33 cellular contexts compared by ENCODE assay signal in genomic region chr18:55179460-55180195, GRCh38.
DNase-seq lines count a peak whose midpoint lies in the region; ATAC-seq, FAIRE-seq and TF ChIP-seq lines count a peak whose summit lies in the region.
"Had no signal": no experiment of that assay in that cellular context is flagged by ENCODE, and none has a peak within 500 bp of the region (broad histone marks: within the 10 kb centered on the region; RNA-seq: fewer than 3 reads in every experiment).

No MANE protein-coding gene starts in this region.

- H3K9me3 Mint-ChIP-seq in GM23338, result no peaks in the 10 kb centered on the region
- H3K9me3 Mint-ChIP-seq: activated B cell treated with CpG ODN at 0.5 μM for 24 hours; activated T-helper 1 cell treated with anti-CD3 and anti-CD28 coated beads, Interleukin-12 subunit alpha, Interleukin-12 subunit beta, Interleukin-2, Interleukin-4 antibody, amounts not matched to agents 30 ng/mL and 10 ng/mL and 1 ng/mL, durations not matched to agents 14 hours and 24 hours and 36 hours had no signal

- H3F3A ChIP-seq in GM23338 (replicated peaks; ENCODE audit: low read depth), result no peaks in the 10 kb centered on the region

- no peaks in the 10 kb centered on the region for H3K36me3 ChIP-seq in ACC112 (ENCODE audit: insufficient read depth, low read length)
- H3K36me3 ChIP-seq in GM23338 (ENCODE audit: insufficient read depth), result no peaks in the 10 kb centered on the region
- H3K36me3 ChIP-seq: BLaER1, lower lobe of right lung, ovary, Peyer's patch, thyroid gland had no signal

- no peak for DNase-seq in GM23338 (ENCODE audit: low spot score)
- peak; percentile 17 for DNase-seq in amniotic epithelial cell (ENCODE audit: low read depth)
- DNase-seq in fibroblast of mammary gland (ENCODE audit: low read depth), result peak; percentile 72
- no peak for DNase-seq in COLO829 (ENCODE audit: low spot score)
- DNase-seq in GM19239 (ENCODE audit: insufficient read length, low spot score), result no peak
- DNase-seq in SK-N-DZ (ENCODE audit: low spot score), result no peak
- no peak for DNase-seq in left cardiac atrium
- DNase-seq: 8988T; activated B cell treated with CpG ODN at 0.5 μM for 24 hours; activated naive CD4-positive, alpha-beta T cell treated with anti-CD3 and anti-CD28 coated beads, Interleukin-2, amount 10 ng/mL, durations not matched to agents 7 days and 5 days; amygdala; caudate nucleus; DMS53; head of caudate nucleus; lower lobe of right lung; NCI-H1694; NCI-H2171 treated with DMSO at 0.1 percent for 48 hours; NCI-H526; ovary; Peyer's patch; SHP77 treated with DMSO at 0.1 percent for 48 hours; stimulated activated CD4-positive, alpha-beta T cell treated with anti-CD3 and anti-CD28 coated beads, Interleukin-1b, Interleukin-23, amount 100 ng/mL, for 48 hours; stimulated activated CD8-positive, alpha-beta memory T cell treated with anti-CD3 and anti-CD28 coated beads, Interleukin-4, amount 100 ng/mL, for 48 hours; stimulated activated naive CD8-positive, alpha-beta T cell treated with anti-CD3 and anti-CD28 coated beads, Interleukin-15, amount 100 ng/mL, for 72 hours; T1000; thyroid gland had no signal

- no peaks in the 10 kb centered on the region for H3K9me2 ChIP-seq in GM23338 (ENCODE audit: insufficient read depth)

- H3K79me2 ChIP-seq in ACC112 (ENCODE audit: control insufficient read depth, insufficient read depth, low read length, unreplicated experiment) (no peaks in the 10 kb centered on the region), GM23338 (replicated peaks; ENCODE audit: insufficient read depth) (no peaks in the 10 kb centered on the region)

- H3K4me3 Mint-ChIP-seq in GM23338, result no peak overlapping the region
- H3K4me3 Mint-ChIP-seq: activated B cell treated with CpG ODN at 0.5 μM for 24 hours; activated naive CD4-positive, alpha-beta T cell treated with anti-CD3 and anti-CD28 coated beads, Interleukin-2, amount 10 ng/mL, durations not matched to agents 7 days and 5 days; activated T-helper 1 cell treated with anti-CD3 and anti-CD28 coated beads, Interleukin-12 subunit alpha, Interleukin-12 subunit beta, Interleukin-2, Interleukin-4 antibody, amounts not matched to agents 30 ng/mL and 10 ng/mL and 1 ng/mL, durations not matched to agents 14 hours and 24 hours and 36 hours; nephron; stimulated activated naive CD8-positive, alpha-beta T cell treated with anti-CD3 and anti-CD28 coated beads, Interleukin-15, amount 100 ng/mL, for 72 hours had no signal

- H3K4me3 ChIP-seq in ACC112 (ENCODE audit: low read depth, low read length) (no peak overlapping the region), GM23338 (no peak overlapping the region), fibroblast of mammary gland (ENCODE audit: control insufficient read depth, low read depth, low read length) (no peak overlapping the region)
- H3K4me3 ChIP-seq: BLaER1, lower lobe of right lung, ovary, Peyer's patch, smooth muscle cell, thyroid gland had no signal

- no peaks in the 10 kb centered on the region for H3K4me1 Mint-ChIP-seq in GM23338
- H3K4me1 Mint-ChIP-seq: activated B cell treated with CpG ODN at 0.5 μM for 24 hours; activated naive CD4-positive, alpha-beta T cell treated with anti-CD3 and anti-CD28 coated beads, Interleukin-2, amount 10 ng/mL, durations not matched to agents 7 days and 5 days; stimulated activated naive CD8-positive, alpha-beta T cell treated with anti-CD3 and anti-CD28 coated beads, Interleukin-15, amount 100 ng/mL, for 72 hours had no signal

- peaks cover 8% of the 10 kb centered on the region for H3K4me1 ChIP-seq in ACC112 (ENCODE audit: control insufficient read depth, insufficient read depth, low read length, unreplicated experiment)
- H3K4me1 ChIP-seq in GM23338 (ENCODE audit: insufficient read depth), result no peaks in the 10 kb centered on the region
- H3K4me1 ChIP-seq: BLaER1, lower lobe of right lung, Peyer's patch, thyroid gland had no signal

- H3K27ac Mint-ChIP-seq in GM23338, result no peak overlapping the region
- H3K27ac Mint-ChIP-seq: activated B cell treated with CpG ODN at 0.5 μM for 24 hours; activated naive CD4-positive, alpha-beta T cell treated with anti-CD3 and anti-CD28 coated beads, Interleukin-2, amount 10 ng/mL, durations not matched to agents 7 days and 5 days; activated T-helper 1 cell treated with anti-CD3 and anti-CD28 coated beads, Interleukin-12 subunit alpha, Interleukin-12 subunit beta, Interleukin-2, Interleukin-4 antibody, amounts not matched to agents 30 ng/mL and 10 ng/mL and 1 ng/mL, durations not matched to agents 14 hours and 24 hours and 36 hours; nephron; stimulated activated naive CD8-positive, alpha-beta T cell treated with anti-CD3 and anti-CD28 coated beads, Interleukin-15, amount 100 ng/mL, for 72 hours had no signal

- no peaks in the 10 kb centered on the region for H4K20me1 ChIP-seq in GM23338 (replicated peaks; ENCODE audit: insufficient read depth)
- H4K20me1 ChIP-seq: BLaER1 had no signal

- ATAC-seq in GM23338, result no peak
- no peak for ATAC-seq in left cardiac atrium
- ATAC-seq: esophagus mucosa; lower lobe of right lung; stimulated activated naive CD8-positive, alpha-beta T cell treated with anti-CD3 and anti-CD28 coated beads, Interleukin-15, amount 100 ng/mL, for 72 hours had no signal

- H3K27me3 ChIP-seq in ACC112 (ENCODE audit: insufficient read depth, low read length) (peaks cover 4% of the 10 kb centered on the region; the same call in 1 of the 2 replicates), GM23338 (ENCODE audit: insufficient read depth) (no peaks in the 10 kb centered on the region)
- H3K27me3 ChIP-seq: BLaER1, ovary, Peyer's patch, thyroid gland had no signal

- H3K27ac ChIP-seq in ACC112 (ENCODE audit: low read depth, low read length), result no peak overlapping the region
- H3K27ac ChIP-seq in GM23338 (ENCODE audit: low read depth), result no peak overlapping the region
- H3K27ac ChIP-seq: BLaER1, lower lobe of right lung, ovary, Peyer's patch, thyroid gland had no signal

- H3K4me2 ChIP-seq in GM23338, result no peak overlapping the region
- H3K4me2 ChIP-seq: BLaER1, smooth muscle cell had no signal

- intact Hi-C loops in left cardiac atrium (cut with DNase I), result no loop called here

- H2AFZ ChIP-seq in ACC112 (ENCODE audit: low read length, unreplicated experiment), result peak overlapping the region; percentile 15
- H2AFZ ChIP-seq in GM23338, result peak overlapping the region; percentile 24; the same call in 1 of the 2 replicates

- no peak for TF ChIP-seq CTCF in GM23338 (conservative IDR thresholded peaks at IDR 0.05; ENCODE audit: low read depth in 2 of 2)
- no peak for TF ChIP-seq CTCF in fibroblast of mammary gland (conservative IDR thresholded peaks at IDR 0.05; ENCODE audit: control insufficient read depth, insufficient read depth, low read depth, low read length)

- no peaks in the 10 kb centered on the region for H3K27me3 Mint-ChIP-seq in GM23338 (ENCODE audit: insufficient read depth, low read depth, poor library complexity)
- H3K27me3 Mint-ChIP-seq: activated B cell treated with CpG ODN at 0.5 μM for 24 hours; activated naive CD4-positive, alpha-beta T cell treated with anti-CD3 and anti-CD28 coated beads, Interleukin-2, amount 10 ng/mL, durations not matched to agents 7 days and 5 days; stimulated activated naive CD8-positive, alpha-beta T cell treated with anti-CD3 and anti-CD28 coated beads, Interleukin-15, amount 100 ng/mL, for 72 hours had no signal

- H3K36me3 Mint-ChIP-seq in GM23338 (ENCODE audit: low read depth), result no peaks in the 10 kb centered on the region
- H3K36me3 Mint-ChIP-seq: activated naive CD4-positive, alpha-beta T cell treated with anti-CD3 and anti-CD28 coated beads, Interleukin-2, amount 10 ng/mL, durations not matched to agents 7 days and 5 days had no signal

- FAIRE-seq in GM19239 (lab: Jason Lieb, UNC), result no peak
- FAIRE-seq: GM18507 had no signal

TF ChIP-seq in GM23338, 12 proteins besides CTCF, POLR2A, EP300 and RAD21 (continues in another document):
- TF ChIP-seq CREB1 (CRISPR knock-in tag; IDR thresholded peaks at IDR 0.05; ENCODE audit: low read depth), result no peak
- no peak for TF ChIP-seq ZNF114 (CRISPR knock-in tag; IDR thresholded peaks at IDR 0.05)
- TF ChIP-seq EZH2 (IDR thresholded peaks at IDR 0.05; ENCODE audit: low read depth, unreplicated experiment), result no peak
- TF ChIP-seq STAT1 (IDR thresholded peaks at IDR 0.05; ENCODE audit: unreplicated experiment), result no peak
- TF ChIP-seq EZH2phosphoT487 (IDR thresholded peaks at IDR 0.05; ENCODE audit: unreplicated experiment), result no peak

Comparison
In these comparisons a context has a peak if more than half of its experiments do, and no peak if none do; other contexts are left out.
1. DNase-seq: peak in amniotic epithelial cell (single experiment) and fibroblast of mammary gland (single experiment); none in GM23338 (single experiment), COLO829 (single experiment), GM19239 (single experiment), SK-N-DZ (single experiment) and left cardiac atrium (single experiment).